18 cellular contexts compared by ENCODE assay signal in the genomic region with DNA sequence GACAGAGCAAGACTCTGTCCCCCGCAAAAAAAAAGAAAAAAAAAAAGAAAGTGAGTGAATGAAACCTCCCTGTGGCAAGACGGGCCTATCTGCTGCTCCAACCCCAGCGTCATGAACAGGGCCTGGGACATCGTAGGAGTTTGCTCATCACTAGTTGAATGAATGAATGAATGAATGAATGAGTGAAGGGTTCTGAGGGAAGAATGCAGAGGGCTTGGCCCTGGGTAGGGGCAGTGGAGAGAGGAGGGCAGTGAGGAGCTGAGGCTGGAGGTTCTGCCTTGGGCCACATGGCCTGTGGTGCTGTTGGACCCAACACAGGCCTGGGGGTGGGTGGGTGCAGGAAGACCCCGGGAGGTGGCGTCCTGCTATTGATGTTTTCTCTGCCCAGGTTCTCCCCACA.
A peak's percentile ranks its signal among the peaks of the same experiment; 100 is the strongest.
DNase-seq lines count a peak whose midpoint lies in the region; ATAC-seq and TF ChIP-seq lines count a peak whose summit lies in the region.
"Had no signal": no experiment of that assay in that cellular context is flagged by ENCODE, and none has a peak within 500 bp of the region (broad histone marks: within the 10 kb centered on the region; RNA-seq: fewer than 3 reads in every experiment).

No MANE protein-coding gene starts in this region.

- H3K9me3 ChIP-seq in BLaER1 (no peaks in the 10 kb centered on the region), ascending aorta (no peaks in the 10 kb centered on the region), gastroesophageal sphincter (no peaks in the 10 kb centered on the region), trophoblast cell (ENCODE audit: insufficient read depth, low read depth, low read length) (no peaks in the 10 kb centered on the region), breast epithelium (no peaks in the 10 kb centered on the region), BE2C (no peaks in the 10 kb centered on the region)
- H3K9me3 ChIP-seq: HAP-1, SJCRH30 had no signal

- H3K4me3 Mint-ChIP-seq in activated CD8-positive, alpha-beta T cell treated with anti-CD3 and anti-CD28 coated beads for 36 hours = no peak overlapping the region
- H3K4me3 Mint-ChIP-seq: activated CD4-positive, alpha-beta T cell treated with anti-CD3 and anti-CD28 coated beads, Interleukin-2, amount 10 ng/mL, durations not matched to agents 7 days and 5 days; activated naive CD8-positive, alpha-beta T cell treated with anti-CD3 and anti-CD28 coated beads, Interleukin-2, amount 10 ng/mL, durations not matched to agents 7 days and 5 days; CD4-positive, alpha-beta T cell had no signal

- H3K79me1 ChIP-seq in trophoblast cell (ENCODE audit: low read length) = peaks cover 30% of the 10 kb centered on the region

- H3K27ac ChIP-seq in BLaER1 (peak overlapping the region; percentile 57; the same call in 1 of the 2 replicates), ascending aorta (peak overlapping the region; percentile 34 to 43), gastroesophageal sphincter (peak overlapping the region in 3 of 4 donors; percentile 71 to 74 (median 72)), trophoblast cell (ENCODE audit: low read depth, low read length) (no peak overlapping the region), breast epithelium (peak overlapping the region in 1 of 2 donors; percentile 64)
- H3K27ac ChIP-seq: SJCRH30 had no signal

- POLR2A ChIA-PET in activated CD8-positive, alpha-beta T cell treated with anti-CD3 and anti-CD28 coated beads for 36 hours (lab: Charles Lee) = no interaction called here

- no peak overlapping the region for H3K27ac Mint-ChIP-seq in activated CD8-positive, alpha-beta T cell treated with anti-CD3 and anti-CD28 coated beads for 36 hours
- H3K27ac Mint-ChIP-seq: activated CD4-positive, alpha-beta T cell treated with anti-CD3 and anti-CD28 coated beads, Interleukin-2, amount 10 ng/mL, durations not matched to agents 7 days and 5 days; activated naive CD8-positive, alpha-beta T cell treated with anti-CD3 and anti-CD28 coated beads, Interleukin-2, amount 10 ng/mL, durations not matched to agents 7 days and 5 days; activated T-helper 2 cell treated with anti-CD3 and anti-CD28 coated beads, Interferon-gamma antibody, Interleukin-2, Interleukin-4, amounts not matched to agents 10 μg/mL and 5 μg/mL and 100 μg/mL, durations not matched to agents 14 hours and 24 hours and 36 hours; CD4-positive, alpha-beta T cell had no signal

- H3K79me2 ChIP-seq in trophoblast cell (ENCODE audit: control insufficient read depth, insufficient read depth, low read length, poor library complexity) = no peaks in the 10 kb centered on the region

- H3K4me2 ChIP-seq in BLaER1 (peak overlapping the region; percentile 80), trophoblast cell (ENCODE audit: low read length) (no peak overlapping the region)

- H2AFZ ChIP-seq in trophoblast cell (ENCODE audit: insufficient read depth, low read length, poor library complexity) = no peak overlapping the region

- peak overlapping the region; percentile 21; the same call in 1 of the 2 replicates for H3K9ac ChIP-seq in BLaER1
- H3K9ac ChIP-seq in trophoblast cell (ENCODE audit: low read length) = no peak overlapping the region

- H3K4me1 ChIP-seq in BLaER1 (peaks cover 99% of the 10 kb centered on the region), ascending aorta (peaks cover 17 to 31% of the 10 kb centered on the region in 2 donors), gastroesophageal sphincter (peaks cover 0 to 68% (median 33%) of the 10 kb centered on the region in 3 donors), trophoblast cell (ENCODE audit: control insufficient read depth in 1 of 2, insufficient read depth in 2 of 2, low read length in 2 of 2) (peaks cover 14 to 28% of the 10 kb centered on the region in 2 experiments), breast epithelium (peaks cover 0 to 3% of the 10 kb centered on the region in 2 donors), BE2C (peaks cover 35% of the 10 kb centered on the region)
- H3K4me1 ChIP-seq: SJCRH30 had no signal

- no peak for DNase-seq in ascending aorta (ENCODE audit: low spot score in 2 of 2)
- no peak for DNase-seq in trophoblast cell
- DNase-seq in activated CD8-positive, alpha-beta T cell treated with anti-CD3 and anti-CD28 coated beads for 36 hours = no peak
- no peak for DNase-seq in breast epithelium (ENCODE audit: low spot score in 2 of 2)
- no peak for DNase-seq in DMS153 (lab: John Stamatoyannopoulos, UW)
- no peak for DNase-seq in BE2C
- DNase-seq: activated CD4-positive, alpha-beta T cell treated with anti-CD3 and anti-CD28 coated beads, Interleukin-2, amount 10 ng/mL, durations not matched to agents 7 days and 5 days; activated naive CD8-positive, alpha-beta T cell treated with anti-CD3 and anti-CD28 coated beads, Interleukin-2, amount 10 ng/mL, durations not matched to agents 7 days and 5 days; CD4-positive, alpha-beta T cell; DMS53; Karpas-422; NCI-H2029 treated with DMSO at 0.1 percent for 48 hours; SJCRH30; stimulated activated CD4-positive, alpha-beta T cell treated with anti-CD3 and anti-CD28 coated beads, Interleukin-12 subunit alpha, Interleukin-12 subunit beta, amount 100 ng/mL, for 4 hours had no signal

- no peaks in the 10 kb centered on the region for H3K36me3 Mint-ChIP-seq in activated CD8-positive, alpha-beta T cell treated with anti-CD3 and anti-CD28 coated beads for 36 hours (ENCODE audit: low read depth)
- H3K36me3 Mint-ChIP-seq: activated naive CD8-positive, alpha-beta T cell treated with anti-CD3 and anti-CD28 coated beads, Interleukin-2, amount 10 ng/mL, durations not matched to agents 7 days and 5 days had no signal

- peaks cover 14% of the 10 kb centered on the region for H3K27me3 Mint-ChIP-seq in activated CD8-positive, alpha-beta T cell treated with anti-CD3 and anti-CD28 coated beads for 36 hours

- peak overlapping the region; percentile 22 for H3K14ac ChIP-seq in trophoblast cell (ENCODE audit: low read length)

- H2AK5ac ChIP-seq in trophoblast cell (ENCODE audit: low read length) = peak overlapping the region; percentile 60

- H2BK120ac ChIP-seq in trophoblast cell (ENCODE audit: insufficient read depth, low read length, poor library complexity) = peak overlapping the region; percentile 39

- H3K9me3 Mint-ChIP-seq in activated CD8-positive, alpha-beta T cell treated with anti-CD3 and anti-CD28 coated beads for 36 hours = no peaks in the 10 kb centered on the region
- H3K9me3 Mint-ChIP-seq: activated CD4-positive, alpha-beta T cell treated with anti-CD3 and anti-CD28 coated beads, Interleukin-2, amount 10 ng/mL, durations not matched to agents 7 days and 5 days; activated naive CD8-positive, alpha-beta T cell treated with anti-CD3 and anti-CD28 coated beads, Interleukin-2, amount 10 ng/mL, durations not matched to agents 7 days and 5 days; activated T-helper 2 cell treated with anti-CD3 and anti-CD28 coated beads, Interferon-gamma antibody, Interleukin-2, Interleukin-4, amounts not matched to agents 10 μg/mL and 5 μg/mL and 100 μg/mL, durations not matched to agents 14 hours and 24 hours and 36 hours; CD4-positive, alpha-beta T cell had no signal

- peak overlapping the region; percentile 34 for H4K8ac ChIP-seq in trophoblast cell (ENCODE audit: low read depth, low read length)

- intact Hi-C loops in ascending aorta (cut with DNase I) (loop anchor here (5.0 kb wide), 1 partner anchor 111 kb away; no protein-coding TSS in a partner anchor), breast epithelium (cut with DNase I; ENCODE audit: low total_unique reads) (no loop called here)
- intact Hi-C loops in activated CD8-positive, alpha-beta T cell treated with anti-CD3 and anti-CD28 coated beads for 36 hours (cut with micrococcal nuclease) = no loop called here

- no peak overlapping the region for H2BK5ac ChIP-seq in trophoblast cell (ENCODE audit: low read depth, low read length, poor library complexity)

- H3K18ac ChIP-seq in trophoblast cell (ENCODE audit: low read length) = peak overlapping the region; percentile 7

- peak overlapping the region; percentile 53 for H4K91ac ChIP-seq in trophoblast cell (ENCODE audit: low read depth, low read length)

- TF ChIP-seq POLR2A in gastroesophageal sphincter (IDR thresholded peaks at IDR 0.05) (no peak), breast epithelium (IDR thresholded peaks at IDR 0.05) (no peak)

- peak overlapping the region; percentile 13 for H2BK12ac ChIP-seq in trophoblast cell (ENCODE audit: low read length)

- peaks cover 4% of the 10 kb centered on the region for H3K4me1 Mint-ChIP-seq in activated CD8-positive, alpha-beta T cell treated with anti-CD3 and anti-CD28 coated beads for 36 hours (ENCODE audit: low read depth)
- H3K4me1 Mint-ChIP-seq: activated CD4-positive, alpha-beta T cell treated with anti-CD3 and anti-CD28 coated beads, Interleukin-2, amount 10 ng/mL, durations not matched to agents 7 days and 5 days had no signal

- H3K4me3 ChIP-seq in BLaER1 = no peak overlapping the region
- H3K4me3 ChIP-seq in ascending aorta = peak overlapping the region in 1 of 2 donors; percentile 2
- no peak overlapping the region for H3K4me3 ChIP-seq in gastroesophageal sphincter
- no peak overlapping the region for H3K4me3 ChIP-seq in trophoblast cell (ENCODE audit: low read depth, low read length)
- no peak overlapping the region for H3K4me3 ChIP-seq in breast epithelium
- H3K4me3 ChIP-seq in BE2C (ENCODE audit: low read depth, low read length) = no peak overlapping the region
- H3K4me3 ChIP-seq: HAP-1, SJCRH30 had no signal

- TF ChIP-seq CTCF in ascending aorta (IDR thresholded peaks at IDR 0.05) = no peak
- TF ChIP-seq CTCF in gastroesophageal sphincter (IDR thresholded peaks at IDR 0.05) = no peak
- no peak for TF ChIP-seq CTCF in activated CD8-positive, alpha-beta T cell treated with anti-CD3 and anti-CD28 coated beads for 36 hours (IDR thresholded peaks at IDR 0.05)
- TF ChIP-seq CTCF in breast epithelium (IDR thresholded peaks at IDR 0.05) = no peak
- no peak for TF ChIP-seq CTCF in BE2C (IDR thresholded peaks at IDR 0.05; ENCODE audit: low read depth, low read length)

- H3K4ac ChIP-seq in trophoblast cell (ENCODE audit: low read depth, low read length) = peak overlapping the region; percentile 4

- no peak overlapping the region for H4K12ac ChIP-seq in trophoblast cell (ENCODE audit: low read depth, low read length)

- ATAC-seq in gastroesophageal sphincter = no peak
- no peak for ATAC-seq in activated CD8-positive, alpha-beta T cell treated with anti-CD3 and anti-CD28 coated beads for 36 hours

- peaks cover 14% of the 10 kb centered on the region for H4K20me1 ChIP-seq in BLaER1

- WGBS in gastroesophageal sphincter (ENCODE audit: low coverage in 1 of 2), 2 donors = 45 to 68% methylated on average over 4 of the region's 6 CpGs
- no CpG with 5 or more reads among the region's 6 CpGs for WGBS in trophoblast cell (ENCODE audit: extremely low coverage, insufficient coverage, insufficient read length)

- CTCF ChIA-PET in activated CD8-positive, alpha-beta T cell treated with anti-CD3 and anti-CD28 coated beads for 36 hours (lab: Charles Lee) = interaction anchor here (1.3 to 5.2 kb wide), 2 partner anchors 7 to 15 kb away, joined by 4 to 23 read pairs; no protein-coding TSS in a partner anchor

- no peaks in the 10 kb centered on the region for H3K36me3 ChIP-seq in BLaER1
- H3K36me3 ChIP-seq in ascending aorta = no peaks in the 10 kb centered on the region
- no peaks in the 10 kb centered on the region for H3K36me3 ChIP-seq in gastroesophageal sphincter
- no peaks in the 10 kb centered on the region for H3K36me3 ChIP-seq in trophoblast cell (ENCODE audit: control insufficient read depth in 1 of 2, insufficient read depth in 2 of 2, low read length in 2 of 2)
- no peaks in the 10 kb centered on the region for H3K36me3 ChIP-seq in breast epithelium
- H3K36me3 ChIP-seq in BE2C = no peaks in the 10 kb centered on the region
- H3K36me3 ChIP-seq: HAP-1, SJCRH30 had no signal

- H3K27me3 ChIP-seq in BLaER1 (no peaks in the 10 kb centered on the region), ascending aorta (no peaks in the 10 kb centered on the region), gastroesophageal sphincter (no peaks in the 10 kb centered on the region), trophoblast cell (ENCODE audit: insufficient read depth, low read length) (no peaks in the 10 kb centered on the region), breast epithelium (no peaks in the 10 kb centered on the region), BE2C (no peaks in the 10 kb centered on the region)
- H3K27me3 ChIP-seq: SJCRH30 had no signal

- no peak overlapping the region for H3K23ac ChIP-seq in trophoblast cell (ENCODE audit: low read length)

- TF ChIP-seq EP300 in gastroesophageal sphincter (IDR thresholded peaks at IDR 0.05) = no peak
